ENCODE assay signal across 9 cellular contexts in the genomic region with DNA sequence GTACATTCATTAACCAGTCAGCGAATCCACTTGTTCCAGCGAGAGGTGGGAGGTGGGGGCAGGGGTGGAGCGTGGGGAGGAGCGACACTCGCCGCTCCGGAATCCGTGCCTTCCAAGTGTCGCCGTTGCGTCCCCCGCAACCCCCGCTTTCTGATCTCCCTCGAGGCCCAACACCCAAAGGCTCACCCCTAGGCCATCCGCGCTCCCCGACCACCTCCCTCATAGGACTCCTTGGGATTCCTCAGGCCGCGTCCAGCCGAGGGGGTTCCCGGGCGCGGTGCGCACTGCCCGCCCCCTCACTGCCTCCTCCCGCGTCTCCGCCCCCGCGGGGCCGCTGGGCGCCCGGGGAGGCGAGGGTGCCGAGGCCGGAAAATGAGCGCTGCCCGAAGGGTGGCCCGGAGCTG.
DNase-seq lines count a peak whose midpoint lies in the region; ATAC-seq and TF ChIP-seq lines count a peak whose summit lies in the region.
"Had no signal": no experiment of that assay in that cellular context is flagged by ENCODE, and none has a peak within 500 bp of the region (broad histone marks: within the 10 kb centered on the region; RNA-seq: fewer than 3 reads in every experiment).

No MANE protein-coding gene starts in this region.

- under 1% methylated on average over 39 of the region's 39 CpGs for WGBS in right cardiac atrium

- in situ Hi-C loops in HAP-1 (cut with MboI; ENCODE audit: low sequenced_read_pairs) = no loop called here

- TF ChIP-seq CTCF in WTC11 (IDR thresholded peaks at IDR 0.05) = no peak

- H3K27ac Mint-ChIP-seq in WTC11 = no peak overlapping the region
- H3K27ac Mint-ChIP-seq: IgD-negative memory B cell had no signal

- H3K9me3 ChIP-seq in HAP-1 (no peaks in the 10 kb centered on the region), right cardiac atrium (ENCODE audit: control insufficient read depth, low read length) (no peaks in the 10 kb centered on the region), skeletal muscle satellite cell (replicated peaks; ENCODE audit: low read length) (no peaks in the 10 kb centered on the region), Karpas-422 (ENCODE audit: low read length) (no peaks in the 10 kb centered on the region)

- H3K9ac ChIP-seq in skeletal muscle satellite cell (ENCODE audit: low read depth, low read length) (no peak overlapping the region), Karpas-422 (ENCODE audit: low read length) (no peak overlapping the region)

- H3K4me1 ChIP-seq in HAP-1 (peaks cover 6% of the 10 kb centered on the region), right cardiac atrium (ENCODE audit: control insufficient read depth, insufficient read depth, low read length) (peaks cover 2% of the 10 kb centered on the region), skeletal muscle satellite cell (ENCODE audit: control insufficient read depth, insufficient read depth, low read length) (peaks cover 10% of the 10 kb centered on the region), Karpas-422 (ENCODE audit: low read length) (no peaks in the 10 kb centered on the region)

- POLR2A ChIA-PET in WTC11 (lab: Charles Lee) = no interaction called here

- H3K4me3 ChIP-seq in HAP-1 (peak overlapping the region; percentile 40), right cardiac atrium (ENCODE audit: low read length) (peak overlapping the region; percentile 76), skeletal muscle satellite cell (ENCODE audit: low read length) (peak overlapping the region; percentile 58), Karpas-422 (ENCODE audit: low read length) (no peak overlapping the region)

- H4K20me1 ChIP-seq in Karpas-422 (ENCODE audit: insufficient read depth, low read depth, low read length) = no peaks in the 10 kb centered on the region

- CTCF ChIA-PET in WTC11 (lab: Charles Lee) = no interaction called here

- peaks cover 30% of the 10 kb centered on the region for H3K9me3 Mint-ChIP-seq in WTC11

- H3K4me2 ChIP-seq in skeletal muscle satellite cell (ENCODE audit: low read length) (peak overlapping the region; percentile 79), Karpas-422 (ENCODE audit: low read depth, low read length, poor library complexity, severe bottlenecking) (no peak overlapping the region)

- peak overlapping the region; percentile 58 for H3K4me3 Mint-ChIP-seq in WTC11

- intact Hi-C loops in right cardiac atrium (cut with DNase I) = no loop called here

- ATAC-seq in WTC11 = peak; percentile 4; the same call in 1 of the 2 replicates
- peak; percentile 80 to 88 for ATAC-seq in right cardiac atrium
- ATAC-seq in GM18519 (IDR thresholded peaks at IDR 0.05; ENCODE audit: low FRiP score, unreplicated experiment) = no peak
- no peak for ATAC-seq in HG03175 (IDR thresholded peaks at IDR 0.05; ENCODE audit: unreplicated experiment)

- no peaks in the 10 kb centered on the region for H3K9me2 ChIP-seq in Karpas-422 (replicated peaks; ENCODE audit: insufficient read depth, low read length)

- no peaks in the 10 kb centered on the region for H3K79me2 ChIP-seq in Karpas-422 (ENCODE audit: low read length)

- DNase-seq in HAP-1 (ENCODE audit: low spot score in 2 of 2) (peak; percentile 38 to 74), WTC11 (ENCODE audit: low spot score) (peak; percentile 30), right cardiac atrium (peak; percentile 55 to 85 (median 81)), NCI-H187 treated with DMSO at 0.1 percent for 48 hours (lab: John Stamatoyannopoulos, UW) (no peak), Karpas-422 (no peak)

- H3K36me3 Mint-ChIP-seq in WTC11 = peaks cover 22% of the 10 kb centered on the region

- H3K27ac ChIP-seq in right cardiac atrium (ENCODE audit: low read length) (peak overlapping the region; percentile 71), Karpas-422 (ENCODE audit: low read length) (no peak overlapping the region)

- peaks cover 67% of the 10 kb centered on the region for H3K27me3 Mint-ChIP-seq in WTC11 (ENCODE audit: low read depth)

- no peaks in the 10 kb centered on the region for H3K36me3 ChIP-seq in HAP-1 (replicated peaks)
- H3K36me3 ChIP-seq in skeletal muscle satellite cell (ENCODE audit: insufficient read depth, low read length) = no peaks in the 10 kb centered on the region
- H3K36me3 ChIP-seq in Karpas-422 (ENCODE audit: insufficient read depth, low read length) = no peaks in the 10 kb centered on the region

- peaks cover 35% of the 10 kb centered on the region for H3K4me1 Mint-ChIP-seq in WTC11

- H3K27me3 ChIP-seq in HAP-1 (ENCODE audit: low read depth) (no peaks in the 10 kb centered on the region), right cardiac atrium (ENCODE audit: control insufficient read depth, insufficient read depth) (no peaks in the 10 kb centered on the region), skeletal muscle satellite cell (ENCODE audit: control insufficient read depth, insufficient read depth, low read length) (peaks cover 54% of the 10 kb centered on the region), Karpas-422 (ENCODE audit: low read length) (no peaks in the 10 kb centered on the region)

- no peak overlapping the region for H2AFZ ChIP-seq in Karpas-422 (ENCODE audit: low read length)

TF ChIP-seq in WTC11, 78 proteins besides CTCF, POLR2A, EP300 and RAD21 (continues in another document):
- TF ChIP-seq JUN (CRISPR knock-in tag; IDR thresholded peaks at IDR 0.05) (no peak), ZBTB21 (CRISPR knock-in tag; IDR thresholded peaks at IDR 0.05; ENCODE audit: borderline replicate concordance) (no peak), FOXK1 (CRISPR knock-in tag; IDR thresholded peaks at IDR 0.05) (no peak), ZNF423 (CRISPR knock-in tag; IDR thresholded peaks at IDR 0.05) (peak; percentile 75), ATF1 (CRISPR knock-in tag; IDR thresholded peaks at IDR 0.05) (no peak), NR3C1 (CRISPR knock-in tag; conservative IDR thresholded peaks at IDR 0.05; ENCODE audit: low read depth) (no peak), ZNF671 (CRISPR knock-in tag; IDR thresholded peaks at IDR 0.05) (no peak), ZNF121 (CRISPR knock-in tag; IDR thresholded peaks at IDR 0.05) (no peak), ZNF263 (CRISPR knock-in tag; IDR thresholded peaks at IDR 0.05; ENCODE audit: low read depth) (no peak), PRRX2 (CRISPR knock-in tag; IDR thresholded peaks at IDR 0.05) (no peak), ZNF317 (CRISPR knock-in tag; IDR thresholded peaks at IDR 0.05; ENCODE audit: borderline replicate concordance, low read depth) (peak; percentile 19; the same call in 1 of the 2 replicates), KAT7 (CRISPR knock-in tag; IDR thresholded peaks at IDR 0.05; ENCODE audit: borderline replicate concordance) (no peak)
- TF ChIP-seq, protein P1, sequence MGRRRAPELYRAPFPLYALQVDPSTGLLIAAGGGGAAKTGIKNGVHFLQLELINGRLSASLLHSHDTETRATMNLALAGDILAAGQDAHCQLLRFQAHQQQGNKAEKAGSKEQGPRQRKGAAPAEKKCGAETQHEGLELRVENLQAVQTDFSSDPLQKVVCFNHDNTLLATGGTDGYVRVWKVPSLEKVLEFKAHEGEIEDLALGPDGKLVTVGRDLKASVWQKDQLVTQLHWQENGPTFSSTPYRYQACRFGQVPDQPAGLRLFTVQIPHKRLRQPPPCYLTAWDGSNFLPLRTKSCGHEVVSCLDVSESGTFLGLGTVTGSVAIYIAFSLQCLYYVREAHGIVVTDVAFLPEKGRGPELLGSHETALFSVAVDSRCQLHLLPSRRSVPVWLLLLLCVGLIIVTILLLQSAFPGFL (CRISPR knock-in tag; IDR thresholded peaks at IDR 0.05; ENCODE audit: borderline replicate concordance) = no peak
- TF ChIP-seq, protein P2, sequence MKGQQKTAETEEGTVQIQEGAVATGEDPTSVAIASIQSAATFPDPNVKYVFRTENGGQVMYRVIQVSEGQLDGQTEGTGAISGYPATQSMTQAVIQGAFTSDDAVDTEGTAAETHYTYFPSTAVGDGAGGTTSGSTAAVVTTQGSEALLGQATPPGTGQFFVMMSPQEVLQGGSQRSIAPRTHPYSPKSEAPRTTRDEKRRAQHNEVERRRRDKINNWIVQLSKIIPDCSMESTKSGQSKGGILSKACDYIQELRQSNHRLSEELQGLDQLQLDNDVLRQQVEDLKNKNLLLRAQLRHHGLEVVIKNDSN (CRISPR knock-in tag; IDR thresholded peaks at IDR 0.05) = no peak
- TF ChIP-seq, protein P3, sequence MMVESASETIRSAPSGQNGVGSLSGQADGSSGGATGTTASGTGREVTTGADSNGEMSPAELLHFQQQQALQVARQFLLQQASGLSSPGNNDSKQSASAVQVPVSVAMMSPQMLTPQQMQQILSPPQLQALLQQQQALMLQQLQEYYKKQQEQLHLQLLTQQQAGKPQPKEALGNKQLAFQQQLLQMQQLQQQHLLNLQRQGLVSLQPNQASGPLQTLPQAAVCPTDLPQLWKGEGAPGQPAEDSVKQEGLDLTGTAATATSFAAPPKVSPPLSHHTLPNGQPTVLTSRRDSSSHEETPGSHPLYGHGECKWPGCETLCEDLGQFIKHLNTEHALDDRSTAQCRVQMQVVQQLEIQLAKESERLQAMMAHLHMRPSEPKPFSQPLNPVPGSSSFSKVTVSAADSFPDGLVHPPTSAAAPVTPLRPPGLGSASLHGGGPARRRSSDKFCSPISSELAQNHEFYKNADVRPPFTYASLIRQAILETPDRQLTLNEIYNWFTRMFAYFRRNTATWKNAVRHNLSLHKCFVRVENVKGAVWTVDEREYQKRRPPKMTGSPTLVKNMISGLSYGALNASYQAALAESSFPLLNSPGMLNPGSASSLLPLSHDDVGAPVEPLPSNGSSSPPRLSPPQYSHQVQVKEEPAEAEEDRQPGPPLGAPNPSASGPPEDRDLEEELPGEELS (CRISPR knock-in tag; IDR thresholded peaks at IDR 0.05) = no peak
- TF ChIP-seq, protein P4, sequence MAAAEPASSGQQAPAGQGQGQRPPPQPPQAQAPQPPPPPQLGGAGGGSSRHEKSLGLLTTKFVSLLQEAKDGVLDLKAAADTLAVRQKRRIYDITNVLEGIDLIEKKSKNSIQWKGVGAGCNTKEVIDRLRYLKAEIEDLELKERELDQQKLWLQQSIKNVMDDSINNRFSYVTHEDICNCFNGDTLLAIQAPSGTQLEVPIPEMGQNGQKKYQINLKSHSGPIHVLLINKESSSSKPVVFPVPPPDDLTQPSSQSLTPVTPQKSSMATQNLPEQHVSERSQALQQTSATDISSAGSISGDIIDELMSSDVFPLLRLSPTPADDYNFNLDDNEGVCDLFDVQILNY (CRISPR knock-in tag; IDR thresholded peaks at IDR 0.05) = no peak
- TF ChIP-seq, protein P5, sequence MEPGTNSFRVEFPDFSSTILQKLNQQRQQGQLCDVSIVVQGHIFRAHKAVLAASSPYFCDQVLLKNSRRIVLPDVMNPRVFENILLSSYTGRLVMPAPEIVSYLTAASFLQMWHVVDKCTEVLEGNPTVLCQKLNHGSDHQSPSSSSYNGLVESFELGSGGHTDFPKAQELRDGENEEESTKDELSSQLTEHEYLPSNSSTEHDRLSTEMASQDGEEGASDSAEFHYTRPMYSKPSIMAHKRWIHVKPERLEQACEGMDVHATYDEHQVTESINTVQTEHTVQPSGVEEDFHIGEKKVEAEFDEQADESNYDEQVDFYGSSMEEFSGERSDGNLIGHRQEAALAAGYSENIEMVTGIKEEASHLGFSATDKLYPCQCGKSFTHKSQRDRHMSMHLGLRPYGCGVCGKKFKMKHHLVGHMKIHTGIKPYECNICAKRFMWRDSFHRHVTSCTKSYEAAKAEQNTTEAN (CRISPR knock-in tag; IDR thresholded peaks at IDR 0.05) = no peak

Comparison
In these comparisons a context has a peak if more than half of its experiments do, and no peak if none do; other contexts are left out.
1. DNase-seq: peak in HAP-1 (2 of 2), WTC11 (single experiment) and right cardiac atrium (3 of 3); none in NCI-H187 treated with DMSO at 0.1 percent for 48 hours (single experiment) and Karpas-422 (single experiment).
2. ATAC-seq: peak in WTC11 (single experiment) and right cardiac atrium (2 of 2); none in GM18519 (single experiment) and HG03175 (single experiment).